Comparison of ENCODE assay signal across 27 cellular contexts in the genomic region with DNA sequence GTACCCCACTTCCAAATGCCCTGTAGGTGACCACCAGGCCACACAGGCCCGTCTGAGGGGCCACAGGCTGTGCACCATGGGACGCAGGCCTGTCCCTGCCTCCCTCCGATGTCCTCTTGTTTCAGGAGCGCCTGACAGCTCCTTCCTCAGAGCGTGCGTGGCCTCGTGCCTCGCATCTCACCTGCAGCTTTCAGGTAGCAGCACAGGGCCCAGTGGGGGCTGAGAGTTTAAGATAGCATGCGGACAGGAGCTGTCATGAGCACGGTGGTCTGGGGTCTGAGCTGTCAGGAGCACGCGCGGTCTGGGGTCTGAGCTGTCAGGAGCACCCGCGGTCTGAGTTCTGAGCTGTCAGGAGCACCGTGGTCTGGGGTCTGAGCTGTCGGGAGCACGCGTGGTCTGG.
"Had no signal": no experiment of that assay in that cellular context is flagged by ENCODE, and none has a peak within 500 bp of the region (broad histone marks: within the 10 kb centered on the region; RNA-seq: fewer than 3 reads in every experiment).

No MANE protein-coding gene starts in this region.

- H3K27me3 Mint-ChIP-seq: dendritic cell treated with granulocyte-macrophage colony-stimulating factor and Interleukin-4, amounts not matched to agents 40 ng/mL and 50 ng/mL, for 4 days; memory B cell; naive thymus-derived CD4-positive, alpha-beta T cell; stimulated activated memory B cell treated with anti-CD40 and anti-IgM and Interleukin-4, amounts not matched to agents 10 μg/mL and 1 μg/mL and 100 μg/mL, for 72 hours; stimulated activated naive CD8-positive, alpha-beta T cell treated with anti-CD3 and anti-CD28 coated beads, Interleukin-15, Interleukin-2, amounts not matched to agents 100 ng/mL and 50 ng/mL, for 24 hours had no signal

- H3K4me3 ChIP-seq: colonic mucosa, esophagus squamous epithelium, lung, ovary, psoas muscle, skin epidermis, spleen, suprapubic skin, transverse colon, vagina had no signal

- H3K27ac Mint-ChIP-seq: dendritic cell treated with granulocyte-macrophage colony-stimulating factor and Interleukin-4, amounts not matched to agents 40 ng/mL and 50 ng/mL, for 4 days; memory B cell; naive thymus-derived CD4-positive, alpha-beta T cell; nephron; stimulated activated memory B cell treated with anti-CD40 and anti-IgM and Interleukin-4, amounts not matched to agents 10 μg/mL and 1 μg/mL and 100 μg/mL, for 72 hours; stimulated activated naive CD8-positive, alpha-beta T cell treated with anti-CD3 and anti-CD28 coated beads, Interleukin-15, Interleukin-2, amounts not matched to agents 100 ng/mL and 50 ng/mL, for 24 hours had no signal

- ATAC-seq: left lobe of liver; naive thymus-derived CD4-positive, alpha-beta T cell; psoas muscle; right cardiac atrium; stimulated activated memory B cell treated with anti-CD40 and anti-IgM and Interleukin-4, amounts not matched to agents 10 μg/mL and 1 μg/mL and 100 μg/mL, for 72 hours had no signal

- H3K4me3 Mint-ChIP-seq: dendritic cell treated with granulocyte-macrophage colony-stimulating factor and Interleukin-4, amounts not matched to agents 40 ng/mL and 50 ng/mL, for 4 days; memory B cell; nephron; stimulated activated memory B cell treated with anti-CD40 and anti-IgM and Interleukin-4, amounts not matched to agents 10 μg/mL and 1 μg/mL and 100 μg/mL, for 72 hours; stimulated activated naive CD8-positive, alpha-beta T cell treated with anti-CD3 and anti-CD28 coated beads, Interleukin-15, Interleukin-2, amounts not matched to agents 100 ng/mL and 50 ng/mL, for 24 hours had no signal

- H3K27me3 ChIP-seq: colonic mucosa, esophagus squamous epithelium, ovary, spleen, suprapubic skin, transverse colon, vagina had no signal

- H3K27ac ChIP-seq: colonic mucosa, esophagus squamous epithelium, ovary, skin epidermis, spleen, suprapubic skin, transverse colon had no signal

- FAIRE-seq: endothelial cell of umbilical vein, kidney had no signal

- H3K9me3 Mint-ChIP-seq: memory B cell; naive thymus-derived CD4-positive, alpha-beta T cell; nephron; stimulated activated memory B cell treated with anti-CD40 and anti-IgM and Interleukin-4, amounts not matched to agents 10 μg/mL and 1 μg/mL and 100 μg/mL, for 72 hours; stimulated activated naive CD8-positive, alpha-beta T cell treated with anti-CD3 and anti-CD28 coated beads, Interleukin-15, Interleukin-2, amounts not matched to agents 100 ng/mL and 50 ng/mL, for 24 hours had no signal

- DNase-seq: colonic mucosa; effector memory CD4-positive, alpha-beta T cell; esophagus squamous epithelium; foreskin melanocyte; hypothalamus; kidney; midbrain; naive thymus-derived CD4-positive, alpha-beta T cell; occipital lobe; ovary; posterior cingulate gyrus; psoas muscle; spleen; stimulated activated CD4-positive, alpha-beta T cell treated with anti-CD3 and anti-CD28 coated beads, Interleukin-4, amount 100 ng/mL, for 4 hours; transverse colon had no signal

- H3K9me3 ChIP-seq: colonic mucosa, esophagus squamous epithelium, ovary, psoas muscle, spleen, suprapubic skin, transverse colon, vagina had no signal

- H3K36me3 ChIP-seq: colonic mucosa, ovary had no signal

- H3K4me1 ChIP-seq: colonic mucosa had no signal
